ENCODE assay signal across 1 cellular context in genomic region chr3:195184716-195185421, GRCh38.
TF ChIP-seq lines count a peak whose summit lies in the region.

No MANE protein-coding gene starts in this region.

TF ChIP-seq in IMR-90, 13 proteins besides CTCF, POLR2A, EP300 and RAD21 (continued from another document):
- no peak for TF ChIP-seq BHLHE40 (IDR thresholded peaks at IDR 0.05; ENCODE audit: low read depth, low read length)
- no peak for TF ChIP-seq CHD1 (IDR thresholded peaks at IDR 0.05; ENCODE audit: low read depth, low read length)
- TF ChIP-seq ELK1 (IDR thresholded peaks at IDR 0.05; ENCODE audit: borderline replicate concordance, low read depth, low read length), result no peak
- TF ChIP-seq MAZ (IDR thresholded peaks at IDR 0.05; ENCODE audit: borderline replicate concordance, low read depth, low read length), result no peak
- no peak for TF ChIP-seq RFX5 (IDR thresholded peaks at IDR 0.05; ENCODE audit: low read depth, low read length)
- TF ChIP-seq FOS (IDR thresholded peaks at IDR 0.05; ENCODE audit: low read depth, low read length), result no peak
- no peak for TF ChIP-seq NFE2L2 (IDR thresholded peaks at IDR 0.05; ENCODE audit: low read depth, low read length)
- TF ChIP-seq RCOR1 (IDR thresholded peaks at IDR 0.05; ENCODE audit: insufficient replicate concordance, low read length), result no peak
